9 cellular contexts compared by ENCODE assay signal in genomic region chr9:96382839-96383164, GRCh38. TPM values are rescaled to one million over a fixed set of nuclear protein-coding genes. Genes with fewer than 3 reads are reported as not detected.
A peak's percentile ranks its signal among the peaks of the same experiment; 100 is the strongest.
DNase-seq lines count a peak whose midpoint lies in the region; ATAC-seq, FAIRE-seq and TF ChIP-seq lines count a peak whose summit lies in the region.
"Had no signal": no experiment of that assay in that cellular context is flagged by ENCODE, and none has a peak within 500 bp of the region (broad histone marks: within the 10 kb centered on the region; RNA-seq: fewer than 3 reads in every experiment).

No MANE protein-coding gene starts in this region.

- H3K9me3 ChIP-seq in right lobe of liver, result no peaks in the 10 kb centered on the region

- TF ChIP-seq POLR2A in right lobe of liver (IDR thresholded peaks at IDR 0.05), result no peak
- TF ChIP-seq POLR2A in GM12891 (IDR thresholded peaks at IDR 0.05; ENCODE audit: low read depth, low read length), result no peak

- H3K4me1 Mint-ChIP-seq in MCF 10A (ENCODE audit: insufficient read depth, unreplicated experiment), result peaks cover 22% of the 10 kb centered on the region

- CTCF ChIA-PET in MCF 10A (lab: Yijun Ruan, JAX), result interaction anchor here (0.6 to 1.6 kb wide), 3 partner anchors 14 to 54 kb away, joined by 3 to 5 read pairs (median 3); no protein-coding TSS in a partner anchor

- peak; percentile 10 to 32 (median 18) for ATAC-seq in right lobe of liver
- no peak for ATAC-seq in HG03565 (IDR thresholded peaks at IDR 0.05; ENCODE audit: unreplicated experiment)
- no peak for ATAC-seq in sciatic nerve

- POLR2A ChIA-PET in MCF 10A (lab: Yijun Ruan, JAX), result interaction anchor here (0.7 to 3.4 kb wide), 12 partner anchors 9 to 492 kb away, joined by 3 to 11 read pairs (median 4); partner anchors contain the start of gene ZNF367

- peak overlapping the region; percentile 83 for H3K4me3 Mint-ChIP-seq in MCF 10A (ENCODE audit: unreplicated experiment)

- WGBS in right lobe of liver (ENCODE audit: insufficient coverage, low coverage, low lambda C conversion rate, missing lambda C conversion rate), result 10% methylated on average over 7 of the region's 7 CpGs

- no peaks in the 10 kb centered on the region for H3K27me3 ChIP-seq in right lobe of liver

- no peaks in the 10 kb centered on the region for H3K27me3 Mint-ChIP-seq in MCF 10A (ENCODE audit: insufficient read depth, unreplicated experiment)

- peak overlapping the region; percentile 68 to 70 (median 70) for H3K4me3 ChIP-seq in right lobe of liver

- TF ChIP-seq CTCF in MCF 10A (IDR thresholded peaks at IDR 0.05; ENCODE audit: unreplicated experiment) (no peak), right lobe of liver (IDR thresholded peaks at IDR 0.05) (no peak)

- DNase-seq in NCI-H2227 (lab: John Stamatoyannopoulos, UW; ENCODE audit: unreplicated experiment), result peak; percentile 24
- no peak for DNase-seq in NCI-H2227 treated with DMSO at 0.1 percent for 48 hours (lab: John Stamatoyannopoulos, UW)
- no peak for DNase-seq in MCF 10A (ENCODE audit: unreplicated experiment)
- DNase-seq in right lobe of liver, result no peak
- peak; percentile 58 for DNase-seq in superior temporal gyrus (ENCODE audit: extremely low spot score)
- no peak for DNase-seq in sciatic nerve (ENCODE audit: low spot score)
- DNase-seq in GM12891 (ENCODE audit: insufficient read length, low spot score), result no peak

- H3K36me3 Mint-ChIP-seq in MCF 10A (ENCODE audit: insufficient read depth, unreplicated experiment), result peaks cover 7% of the 10 kb centered on the region

- peak overlapping the region; percentile 68 to 85 (median 80) for H3K27ac ChIP-seq in right lobe of liver

- intact Hi-C loops in MCF 10A (cut with micrococcal nuclease), result loop anchor here (2.0 to 5.0 kb wide), 2 partner anchors 34 to 70 kb away; partner anchors contain the start of gene ZNF367
- intact Hi-C loops in right lobe of liver (cut with DNase I), result loop anchor here in 1 of 2 donors (5.0 kb wide), 1 partner anchor 36 kb away; no protein-coding TSS in a partner anchor
- intact Hi-C loops in sciatic nerve (cut with DNase I), result no loop called here

- no TSS peak for BruUV-seq in MCF 10A (replicated peaks; lab: Mats Ljungman, UMichigan)

- no peak for FAIRE-seq in GM12891 (lab: Jason Lieb, UNC)
- FAIRE-seq: A204.1 had no signal

- H3K9me3 Mint-ChIP-seq in MCF 10A (ENCODE audit: unreplicated experiment), result no peaks in the 10 kb centered on the region

- H3K36me3 ChIP-seq in right lobe of liver, result no peaks in the 10 kb centered on the region

- H3K27ac Mint-ChIP-seq in MCF 10A (ENCODE audit: low read depth, unreplicated experiment), result peak overlapping the region; percentile 77

- peaks cover 0 to 28% (median 13%) of the 10 kb centered on the region in 4 donors for H3K4me1 ChIP-seq in right lobe of liver

TF ChIP-seq in GM12891, 5 proteins besides CTCF, POLR2A, EP300 and RAD21:
- TF ChIP-seq PAX5 (IDR thresholded peaks at IDR 0.05; ENCODE audit: insufficient read depth, low read length, severe bottlenecking) (no peak), SPI1 (IDR thresholded peaks at IDR 0.05; ENCODE audit: low read depth, low read length) (no peak), POLR2AphosphoS5 (IDR thresholded peaks at IDR 0.05; ENCODE audit: low read depth, low read length) (no peak), POU2F2 (IDR thresholded peaks at IDR 0.05; ENCODE audit: low read depth, low read length) (no peak), TAF1 (IDR thresholded peaks at IDR 0.05; ENCODE audit: low read depth, low read length) (no peak)

RNA-seq across cellular contexts. Expression of gene SLC35D2, which starts 0.7 kb away (rescaled TPM):
- total RNA-seq in MCF 10A (2022), result 20.8 and 28.0 TPM in 2 replicates
- 10 to 100 TPM; 28.9 to 48.1 (median 34.3) TPM for total RNA-seq in right lobe of liver
- total RNA-seq in sciatic nerve, result 30.3 TPM
- 12.1 TPM for polyA plus RNA-seq in GM12891 (2012; ENCODE audit: low read depth, missing spikeins)

RNA-seq across cellular contexts. Expression of gene ZNF367, which starts 35.4 kb away (rescaled TPM):
- total RNA-seq in MCF 10A (2022), result 1.5 and 2.7 TPM in 2 replicates
- total RNA-seq in right lobe of liver, result 1 to 10 TPM in 5 of 6 experiments, under 1 TPM in 1; 0.73 to 9.2 (median 2.6) TPM
- total RNA-seq in sciatic nerve, result 1.6 TPM
- 4.2 TPM for polyA plus RNA-seq in GM12891 (2012; ENCODE audit: low read depth, missing spikeins)

Comparison
In these comparisons a context has a peak if more than half of its experiments do, and no peak if none do; other contexts are left out.
1. DNase-seq: peak in NCI-H2227 (single experiment) and superior temporal gyrus (single experiment); none in NCI-H2227 treated with DMSO at 0.1 percent for 48 hours (single experiment), MCF 10A (single experiment), right lobe of liver (0 of 3), sciatic nerve (single experiment) and GM12891 (single experiment).
2. ATAC-seq: peak in right lobe of liver (4 of 4); none in HG03565 (single experiment) and sciatic nerve (single experiment).